Comparison of ENCODE assay signal across 10 cellular contexts in genomic region chr1:116820362-116820761, GRCh38.
A peak's percentile ranks its signal among the peaks of the same experiment; 100 is the strongest.
DNase-seq lines count a peak whose midpoint lies in the region; FAIRE-seq and TF ChIP-seq lines count a peak whose summit lies in the region.
"Had no signal": no experiment of that assay in that cellular context is flagged by ENCODE, and none has a peak within 500 bp of the region (broad histone marks: within the 10 kb centered on the region; RNA-seq: fewer than 3 reads in every experiment).

No MANE protein-coding gene starts in this region.

- H3K9me2 ChIP-seq in GM23248 (ENCODE audit: insufficient read depth): no peaks in the 10 kb centered on the region

- no peaks in the 10 kb centered on the region for H3F3A ChIP-seq in GM23248 (ENCODE audit: insufficient read depth)

- H4K20me1 ChIP-seq in GM23248 (ENCODE audit: insufficient read depth): no peaks in the 10 kb centered on the region

- peak overlapping the region; percentile 78 for H3K27ac ChIP-seq in GM23248
- no peak overlapping the region for H3K27ac ChIP-seq in parathyroid adenoma

- H3K36me3 ChIP-seq in GM23248 (ENCODE audit: low read depth) (no peaks in the 10 kb centered on the region), parathyroid adenoma (ENCODE audit: control insufficient read depth, insufficient read depth, low read length) (no peaks in the 10 kb centered on the region)

- TF ChIP-seq CTCF in parathyroid adenoma (IDR thresholded peaks at IDR 0.05) (no peak), D721Med (IDR thresholded peaks at IDR 0.05; ENCODE audit: insufficient read depth, missing control alignments) (no peak)

- H3K79me2 ChIP-seq in GM23248 (ENCODE audit: insufficient read depth) (no peaks in the 10 kb centered on the region), parathyroid adenoma (no peaks in the 10 kb centered on the region)

- DNase-seq in GM23248 (peak; percentile 80), NCI-H69 (lab: John Stamatoyannopoulos, UW) (peak; percentile 90), fibroblast of gingiva (ENCODE audit: low read depth) (peak; percentile 8), cerebellar cortex (ENCODE audit: low spot score) (no peak), NCI-H510A (lab: John Stamatoyannopoulos, UW) (no peak), T1000 (lab: John Stamatoyannopoulos, UW) (no peak), D721Med (ENCODE audit: insufficient read length, low spot score) (no peak)
- DNase-seq: activated CD8-positive, alpha-beta T cell treated with anti-CD3 and anti-CD28 coated beads for 36 hours; effector CD4-positive, alpha-beta T cell had no signal

- WGBS in GM23248 (ENCODE audit: low coverage in 1 of 2, low lambda C conversion rate in 2 of 2, missing lambda C conversion rate in 2 of 2), 2 experiments: 44 to 47% methylated on average over 6 of the region's 6 CpGs

- H3K9ac ChIP-seq in GM23248: peak overlapping the region; percentile 54
- H3K9ac ChIP-seq in parathyroid adenoma: no peak overlapping the region

- no peaks in the 10 kb centered on the region for H3K9me3 ChIP-seq in GM23248 (ENCODE audit: low read depth)
- H3K9me3 ChIP-seq in parathyroid adenoma (ENCODE audit: control insufficient read depth, low read length): no peaks in the 10 kb centered on the region

- H3K4me3 ChIP-seq in GM23248 (no peak overlapping the region), parathyroid adenoma (ENCODE audit: low read depth, low read length) (no peak overlapping the region)

- H3K27me3 ChIP-seq in GM23248 (replicated peaks; ENCODE audit: insufficient read depth) (no peaks in the 10 kb centered on the region; the same call in 1 of the 2 replicates), parathyroid adenoma (ENCODE audit: control insufficient read depth, insufficient read depth, low read length) (no peaks in the 10 kb centered on the region)

- no peak for FAIRE-seq in D721Med (lab: Jason Lieb, UNC)

- H2AFZ ChIP-seq in GM23248: no peak overlapping the region
- peak overlapping the region; percentile 28 for H2AFZ ChIP-seq in parathyroid adenoma

- H3K4me2 ChIP-seq in GM23248 (ENCODE audit: unreplicated experiment) (no peak overlapping the region), parathyroid adenoma (ENCODE audit: low read length) (no peak overlapping the region)

- in situ Hi-C loops in GM23248 (cut with MboI): no loop called here

- H3K4me1 ChIP-seq in GM23248 (ENCODE audit: insufficient read depth) (peaks cover 5% of the 10 kb centered on the region), parathyroid adenoma (no peaks in the 10 kb centered on the region)

Comparison
In these comparisons a context has a peak if more than half of its experiments do, and no peak if none do; other contexts are left out.
1. DNase-seq: peak in GM23248 (single experiment), NCI-H69 (single experiment) and fibroblast of gingiva (single experiment); none in cerebellar cortex (single experiment), NCI-H510A (single experiment), T1000 (single experiment) and D721Med (single experiment).